In the genomic region with DNA sequence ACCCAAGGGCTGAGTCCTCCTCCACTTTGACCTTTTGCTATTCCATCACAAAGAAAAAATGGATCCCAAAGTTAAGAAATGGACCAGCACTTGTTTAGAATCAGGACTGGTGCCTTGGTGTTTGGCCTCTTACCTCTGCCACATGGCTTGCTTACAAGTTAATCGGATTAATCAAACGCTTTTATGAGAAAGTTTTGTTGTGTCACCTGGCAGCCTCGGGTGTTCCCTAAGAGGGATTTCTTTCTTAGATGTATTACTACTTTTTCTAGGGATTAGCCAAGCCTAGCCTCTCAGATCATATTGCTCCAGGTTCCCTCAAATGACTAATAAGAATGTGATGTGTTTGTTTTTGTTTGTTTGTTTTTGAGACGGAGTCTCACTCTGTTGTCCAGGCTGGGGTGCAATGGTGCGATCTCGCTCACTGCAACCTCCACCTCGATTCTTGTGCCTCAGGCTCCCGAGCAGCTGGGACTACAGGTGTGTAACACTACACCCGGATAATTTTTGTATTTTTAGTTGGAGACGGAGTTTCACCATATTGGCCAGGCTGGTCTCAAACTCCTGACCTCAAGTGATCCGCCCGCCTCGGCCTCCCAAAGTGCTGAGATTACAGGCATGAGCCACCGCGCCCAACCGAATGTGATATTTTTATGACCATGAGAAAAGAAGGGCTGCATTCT, we compare ENCODE assay signal across 8 cellular contexts. TPM values are rescaled to one million over a fixed set of nuclear protein-coding genes. Genes with fewer than 3 reads are reported as not detected.
DNase-seq lines count a peak whose midpoint lies in the region; ATAC-seq lines count a peak whose summit lies in the region.

No MANE protein-coding gene starts in this region.

- peak overlapping the region; percentile 99 for H3K27ac Mint-ChIP-seq in activated CD8-positive, alpha-beta T cell treated with anti-CD3 and anti-CD28 coated beads, Interleukin-2, amount 10 ng/mL, durations not matched to agents 7 days and 5 days
- H3K27ac Mint-ChIP-seq in stimulated activated memory B cell treated with anti-CD40 and anti-IgM and Interleukin-4, amounts not matched to agents 10 μg/mL and 1 μg/mL and 100 μg/mL, for 72 hours = peak overlapping the region; percentile 95

- CTCF ChIA-PET in activated CD8-positive, alpha-beta T cell treated with anti-CD3 and anti-CD28 coated beads, Interleukin-2, amount 10 ng/mL, durations not matched to agents 7 days and 5 days (lab: Charles Lee) = interaction anchor here (0.8 to 2.7 kb wide), 5 partner anchors 17 to 203 kb away, joined by 3 to 17 read pairs (median 4); no protein-coding TSS in a partner anchor

- DNase-seq in DMS 273 (lab: John Stamatoyannopoulos, UW; ENCODE audit: unreplicated experiment) (peak; percentile 45), DMS 273 treated with DMSO at 0.1 percent for 48 hours (lab: John Stamatoyannopoulos, UW) (no peak), dedifferentiated amniotic fluid mesenchymal stem cell (ENCODE audit: extremely low spot score) (no peak)
- DNase-seq in activated CD8-positive, alpha-beta T cell treated with anti-CD3 and anti-CD28 coated beads, Interleukin-2, amount 10 ng/mL, durations not matched to agents 7 days and 5 days = peak; percentile 18

- peaks cover 6% of the 10 kb centered on the region for H3K4me1 ChIP-seq in iPS-15b (ENCODE audit: control insufficient read depth, insufficient read depth, low read length)

- H3K27me3 Mint-ChIP-seq in activated CD8-positive, alpha-beta T cell treated with anti-CD3 and anti-CD28 coated beads, Interleukin-2, amount 10 ng/mL, durations not matched to agents 7 days and 5 days (ENCODE audit: low read depth) = peaks cover 2% of the 10 kb centered on the region
- H3K27me3 Mint-ChIP-seq in stimulated activated memory B cell treated with anti-CD40 and anti-IgM and Interleukin-4, amounts not matched to agents 10 μg/mL and 1 μg/mL and 100 μg/mL, for 72 hours = no peaks in the 10 kb centered on the region

- POLR2A ChIA-PET in activated CD8-positive, alpha-beta T cell treated with anti-CD3 and anti-CD28 coated beads, Interleukin-2, amount 10 ng/mL, durations not matched to agents 7 days and 5 days (lab: Charles Lee) = interaction anchor here (1.0 to 2.9 kb wide), 10 partner anchors 12 to 1326 kb away, joined by 4 to 23 read pairs (median 10); a partner anchor contains a TSS

- no peaks in the 10 kb centered on the region for H3K9me3 ChIP-seq in iPS-15b (ENCODE audit: control insufficient read depth, insufficient read depth, low read length)

- no peaks in the 10 kb centered on the region for H3K36me3 ChIP-seq in iPS-15b (ENCODE audit: control insufficient read depth, insufficient read depth, low read length)

- H3K4me3 Mint-ChIP-seq in activated CD8-positive, alpha-beta T cell treated with anti-CD3 and anti-CD28 coated beads, Interleukin-2, amount 10 ng/mL, durations not matched to agents 7 days and 5 days = peak overlapping the region; percentile 87
- peak overlapping the region; percentile 93 for H3K4me3 Mint-ChIP-seq in stimulated activated memory B cell treated with anti-CD40 and anti-IgM and Interleukin-4, amounts not matched to agents 10 μg/mL and 1 μg/mL and 100 μg/mL, for 72 hours

- no peak for ATAC-seq in activated CD8-positive, alpha-beta T cell treated with anti-CD3 and anti-CD28 coated beads, Interleukin-2, amount 10 ng/mL, durations not matched to agents 7 days and 5 days
- ATAC-seq in stimulated activated memory B cell treated with anti-CD40 and anti-IgM and Interleukin-4, amounts not matched to agents 10 μg/mL and 1 μg/mL and 100 μg/mL, for 72 hours = no peak
- ATAC-seq in GM18498 (IDR thresholded peaks at IDR 0.05; ENCODE audit: unreplicated experiment) (no peak), HG02973 (IDR thresholded peaks at IDR 0.05; ENCODE audit: unreplicated experiment) (no peak)

- no peaks in the 10 kb centered on the region for H3K27me3 ChIP-seq in iPS-15b (ENCODE audit: control insufficient read depth, insufficient read depth, low read length)

- peak overlapping the region; percentile 91 for H3K9ac ChIP-seq in iPS-15b (ENCODE audit: low read depth, low read length)

- H3K9me3 Mint-ChIP-seq in activated CD8-positive, alpha-beta T cell treated with anti-CD3 and anti-CD28 coated beads, Interleukin-2, amount 10 ng/mL, durations not matched to agents 7 days and 5 days (ENCODE audit: insufficient read depth) = no peaks in the 10 kb centered on the region
- H3K9me3 Mint-ChIP-seq in stimulated activated memory B cell treated with anti-CD40 and anti-IgM and Interleukin-4, amounts not matched to agents 10 μg/mL and 1 μg/mL and 100 μg/mL, for 72 hours = no peaks in the 10 kb centered on the region

- peaks cover 37% of the 10 kb centered on the region for H3K36me3 Mint-ChIP-seq in activated CD8-positive, alpha-beta T cell treated with anti-CD3 and anti-CD28 coated beads, Interleukin-2, amount 10 ng/mL, durations not matched to agents 7 days and 5 days (ENCODE audit: low read depth)
- H3K36me3 Mint-ChIP-seq in stimulated activated memory B cell treated with anti-CD40 and anti-IgM and Interleukin-4, amounts not matched to agents 10 μg/mL and 1 μg/mL and 100 μg/mL, for 72 hours = peaks cover 21% of the 10 kb centered on the region

- peaks cover 53% of the 10 kb centered on the region for H3K4me1 Mint-ChIP-seq in activated CD8-positive, alpha-beta T cell treated with anti-CD3 and anti-CD28 coated beads, Interleukin-2, amount 10 ng/mL, durations not matched to agents 7 days and 5 days (ENCODE audit: low read depth)
- peaks cover 52% of the 10 kb centered on the region for H3K4me1 Mint-ChIP-seq in stimulated activated memory B cell treated with anti-CD40 and anti-IgM and Interleukin-4, amounts not matched to agents 10 μg/mL and 1 μg/mL and 100 μg/mL, for 72 hours

- H3K4me3 ChIP-seq in iPS-15b (ENCODE audit: low read depth, low read length) = peak overlapping the region; percentile 71

RNA-seq across cellular contexts. Expression of gene HMGN4, which starts 0.9 kb away (rescaled TPM):
- total RNA-seq in activated CD8-positive, alpha-beta T cell treated with anti-CD3 and anti-CD28 coated beads, Interleukin-2, amount 10 ng/mL, durations not matched to agents 7 days and 5 days = 10 to 100 TPM; 80.8 to 84.9 TPM

RNA-seq across cellular contexts. Expression of gene BTN1A1, which starts 39.0 kb away (rescaled TPM):
- total RNA-seq in activated CD8-positive, alpha-beta T cell treated with anti-CD3 and anti-CD28 coated beads, Interleukin-2, amount 10 ng/mL, durations not matched to agents 7 days and 5 days = not detected

RNA-seq across cellular contexts. Expression of gene ABT1, which starts 57.7 kb away (rescaled TPM):
- total RNA-seq in activated CD8-positive, alpha-beta T cell treated with anti-CD3 and anti-CD28 coated beads, Interleukin-2, amount 10 ng/mL, durations not matched to agents 7 days and 5 days = 10 to 100 TPM; 25.0 to 25.3 TPM

Comparison
In these comparisons a context has a peak if more than half of its experiments do, and no peak if none do; other contexts are left out.
1. DNase-seq: peak in DMS 273 (single experiment) and activated CD8-positive, alpha-beta T cell treated with anti-CD3 and anti-CD28 coated beads, Interleukin-2, amount 10 ng/mL, durations not matched to agents 7 days and 5 days (single experiment); none in DMS 273 treated with DMSO at 0.1 percent for 48 hours (single experiment) and dedifferentiated amniotic fluid mesenchymal stem cell (single experiment).